Comparison of ENCODE assay signal across 24 cellular contexts in genomic region chr20:17673082-17673481, GRCh38. TPM values are rescaled to one million over a fixed set of nuclear protein-coding genes. Genes with fewer than 3 reads are reported as not detected.
"Had no signal": no experiment of that assay in that cellular context is flagged by ENCODE, and none has a peak within 500 bp of the region (broad histone marks: within the 10 kb centered on the region; RNA-seq: fewer than 3 reads in every experiment).

No MANE protein-coding gene starts in this region.

- H3K27me3 Mint-ChIP-seq: activated CD4-positive, alpha-beta memory T cell treated with anti-CD3 and anti-CD28 coated beads for 36 hours; activated CD4-positive, alpha-beta T cell treated with anti-CD3 and anti-CD28 coated beads, Interleukin-2, amount 10 ng/mL, durations not matched to agents 7 days and 5 days; activated naive CD4-positive, alpha-beta T cell treated with anti-CD3 and anti-CD28 coated beads, Interleukin-2, amount 10 ng/mL, durations not matched to agents 7 days and 5 days; activated naive CD8-positive, alpha-beta T cell treated with anti-CD3 and anti-CD28 coated beads for 36 hours had no signal

- H3K4me3 Mint-ChIP-seq: activated CD4-positive, alpha-beta memory T cell treated with anti-CD3 and anti-CD28 coated beads for 36 hours; activated CD4-positive, alpha-beta T cell treated with anti-CD3 and anti-CD28 coated beads, Interleukin-2, amount 10 ng/mL, durations not matched to agents 7 days and 5 days; activated naive CD4-positive, alpha-beta T cell treated with anti-CD3 and anti-CD28 coated beads, Interleukin-2, amount 10 ng/mL, durations not matched to agents 7 days and 5 days; activated naive CD8-positive, alpha-beta T cell treated with anti-CD3 and anti-CD28 coated beads for 36 hours had no signal

- H3K36me3 Mint-ChIP-seq: activated CD4-positive, alpha-beta memory T cell treated with anti-CD3 and anti-CD28 coated beads for 36 hours had no signal

- ATAC-seq: PC-3 had no signal

- H3K27ac ChIP-seq: VCaP had no signal

- DNase-seq: activated CD4-positive, alpha-beta memory T cell treated with anti-CD3 and anti-CD28 coated beads for 36 hours; activated CD4-positive, alpha-beta T cell treated with anti-CD3 and anti-CD28 coated beads, Interleukin-2, amount 10 ng/mL, durations not matched to agents 7 days and 5 days; activated CD4-positive, CD25-positive, alpha-beta regulatory T cell; activated CD8-positive, alpha-beta memory T cell treated with anti-CD3 and anti-CD28 coated beads for 24 hours; activated gamma-delta T cell treated with Interleukin-2 at 50 U/mL for 16 hours; activated naive CD4-positive, alpha-beta T cell treated with anti-CD3 and anti-CD28 coated beads, Interleukin-2, amount 10 ng/mL, durations not matched to agents 7 days and 5 days; activated naive CD8-positive, alpha-beta T cell treated with anti-CD3 and anti-CD28 coated beads for 36 hours; activated T-cell treated with anti-CD3 and anti-CD28 coated beads, Interleukin-2, amount 50 U/mL, for 48 hours; cerebellar nuclear complex; Karpas-422; MM.1S; NCI-H1105 treated with DMSO at 0.1 percent for 48 hours; NCI-H1436 treated with DMSO at 0.1 percent for 48 hours; NCI-H187; NCI-H2081; NCI-H446; NCI-H524; PC-3; SIG-M5; T-helper 2 cell; T1000 had no signal

- H3K9me3 Mint-ChIP-seq: activated CD4-positive, alpha-beta memory T cell treated with anti-CD3 and anti-CD28 coated beads for 36 hours; activated CD4-positive, alpha-beta T cell treated with anti-CD3 and anti-CD28 coated beads, Interleukin-2, amount 10 ng/mL, durations not matched to agents 7 days and 5 days; activated naive CD4-positive, alpha-beta T cell treated with anti-CD3 and anti-CD28 coated beads, Interleukin-2, amount 10 ng/mL, durations not matched to agents 7 days and 5 days; activated naive CD8-positive, alpha-beta T cell treated with anti-CD3 and anti-CD28 coated beads for 36 hours; activated T-helper 2 cell treated with anti-CD3 and anti-CD28 coated beads, Interferon-gamma antibody, Interleukin-2, Interleukin-4, amounts not matched to agents 10 μg/mL and 5 μg/mL and 100 μg/mL, durations not matched to agents 14 hours and 24 hours and 36 hours had no signal

- H3K27ac Mint-ChIP-seq: activated CD4-positive, alpha-beta memory T cell treated with anti-CD3 and anti-CD28 coated beads for 36 hours; activated CD4-positive, alpha-beta T cell treated with anti-CD3 and anti-CD28 coated beads, Interleukin-2, amount 10 ng/mL, durations not matched to agents 7 days and 5 days; activated naive CD4-positive, alpha-beta T cell treated with anti-CD3 and anti-CD28 coated beads, Interleukin-2, amount 10 ng/mL, durations not matched to agents 7 days and 5 days; activated naive CD8-positive, alpha-beta T cell treated with anti-CD3 and anti-CD28 coated beads for 36 hours; activated T-helper 2 cell treated with anti-CD3 and anti-CD28 coated beads, Interferon-gamma antibody, Interleukin-2, Interleukin-4, amounts not matched to agents 10 μg/mL and 5 μg/mL and 100 μg/mL, durations not matched to agents 14 hours and 24 hours and 36 hours had no signal

RNA-seq across cellular contexts. Expression of gene BANF2, which starts 26.7 kb away (rescaled TPM):
- total RNA-seq: activated CD4-positive, alpha-beta memory T cell treated with anti-CD3 and anti-CD28 coated beads for 36 hours; activated CD4-positive, alpha-beta T cell treated with anti-CD3 and anti-CD28 coated beads, Interleukin-2, amount 10 ng/mL, durations not matched to agents 7 days and 5 days; activated naive CD8-positive, alpha-beta T cell treated with anti-CD3 and anti-CD28 coated beads for 36 hours; activated T-helper 2 cell treated with anti-CD3 and anti-CD28 coated beads, Interferon-gamma antibody, Interleukin-2, Interleukin-4, amounts not matched to agents 10 μg/mL and 5 μg/mL and 100 μg/mL, durations not matched to agents 14 hours and 24 hours and 36 hours; cardiac septum; PC-3 had no signal
